In genomic region chr19:39544920-39545319, GRCh38 we compare ENCODE assay signal across 25 cellular contexts. TPM values are rescaled to one million over a fixed set of nuclear protein-coding genes. Genes with fewer than 3 reads are reported as not detected.
DNase-seq lines count a peak whose midpoint lies in the region; ATAC-seq lines count a peak whose summit lies in the region.
"Had no signal": no experiment of that assay in that cellular context is flagged by ENCODE, and none has a peak within 500 bp of the region (broad histone marks: within the 10 kb centered on the region; RNA-seq: fewer than 3 reads in every experiment).

No MANE protein-coding gene starts in this region.

- no peak overlapping the region for H3K4me3 ChIP-seq in CD4-positive, CD25-positive, alpha-beta regulatory T cell (ENCODE audit: low read depth, low read length)
- H3K4me3 ChIP-seq in Jurkat, Clone E6-1 (ENCODE audit: low read length): no peak overlapping the region
- H3K4me3 ChIP-seq: coronary artery, K562, SJCRH30, stomach, tibial nerve had no signal

- H3K4me1 Mint-ChIP-seq in CD4-positive, CD25-positive, alpha-beta regulatory T cell: peaks cover 16 to 51% (median 34%) of the 10 kb centered on the region in 4 donors
- peaks cover 35% of the 10 kb centered on the region for H3K4me1 Mint-ChIP-seq in activated T-helper 17 cell treated with anti-CD3 and anti-CD28 coated beads, Interleukin-2, amount 50 U/mL, for 72 hours

- no peak overlapping the region for H3K27ac ChIP-seq in CD4-positive, CD25-positive, alpha-beta regulatory T cell (ENCODE audit: insufficient read depth, low read length, poor library complexity, severe bottlenecking)
- H3K27ac ChIP-seq: coronary artery, parathyroid adenoma, SJCRH30, stomach, tibial nerve, WERI-Rb-1 had no signal

- no peaks in the 10 kb centered on the region for H3K36me3 ChIP-seq in CD4-positive, CD25-positive, alpha-beta regulatory T cell (ENCODE audit: control insufficient read depth, insufficient read depth, low read length)
- H3K36me3 ChIP-seq: SJCRH30, stomach, tibial nerve, WERI-Rb-1 had no signal

- H3K9me3 ChIP-seq in CD4-positive, CD25-positive, alpha-beta regulatory T cell (ENCODE audit: control insufficient read depth in 2 of 2, low read length in 2 of 2): no peaks in the 10 kb centered on the region
- H3K9me3 ChIP-seq: SJCRH30, stomach, tibial nerve had no signal

- H3K36me3 Mint-ChIP-seq in CD4-positive, CD25-positive, alpha-beta regulatory T cell: no peaks in the 10 kb centered on the region
- peaks cover 6% of the 10 kb centered on the region for H3K36me3 Mint-ChIP-seq in activated T-helper 17 cell treated with anti-CD3 and anti-CD28 coated beads, Interleukin-2, amount 50 U/mL, for 72 hours (ENCODE audit: low read depth)

- no peaks in the 10 kb centered on the region for H3K9me3 Mint-ChIP-seq in CD4-positive, CD25-positive, alpha-beta regulatory T cell
- no peaks in the 10 kb centered on the region for H3K9me3 Mint-ChIP-seq in activated T-helper 17 cell treated with anti-CD3 and anti-CD28 coated beads, Interleukin-2, amount 50 U/mL, for 72 hours
- H3K9me3 Mint-ChIP-seq: CD8-positive, alpha-beta memory T cell; nephron progenitor cell had no signal

- H3K27me3 Mint-ChIP-seq in CD4-positive, CD25-positive, alpha-beta regulatory T cell: peaks cover 20% of the 10 kb centered on the region
- no peaks in the 10 kb centered on the region for H3K27me3 Mint-ChIP-seq in activated T-helper 17 cell treated with anti-CD3 and anti-CD28 coated beads, Interleukin-2, amount 50 U/mL, for 72 hours

- ATAC-seq in CD4-positive, CD25-positive, alpha-beta regulatory T cell (ENCODE audit: low read depth in 2 of 2): no peak
- ATAC-seq in activated T-helper 17 cell treated with anti-CD3 and anti-CD28 coated beads, Interleukin-2, amount 50 U/mL, for 72 hours (replicated peaks): no peak
- ATAC-seq in GM18870 (IDR thresholded peaks at IDR 0.05; ENCODE audit: unreplicated experiment): no peak
- ATAC-seq: HCT116, K562, Panc1, right cardiac atrium had no signal

- peak overlapping the region in 3 of 4 donors; percentile 38 to 80 (median 55) for H3K4me3 Mint-ChIP-seq in CD4-positive, CD25-positive, alpha-beta regulatory T cell
- peak overlapping the region; percentile 58 for H3K4me3 Mint-ChIP-seq in activated T-helper 17 cell treated with anti-CD3 and anti-CD28 coated beads, Interleukin-2, amount 50 U/mL, for 72 hours
- H3K4me3 Mint-ChIP-seq: nephron progenitor cell had no signal

- peaks cover 16% of the 10 kb centered on the region for H3K4me1 ChIP-seq in CD4-positive, CD25-positive, alpha-beta regulatory T cell (ENCODE audit: control insufficient read depth, insufficient read depth, low read length, poor library complexity, severe bottlenecking)
- H3K4me1 ChIP-seq: parathyroid adenoma, SJCRH30 had no signal

- DNase-seq in CD4-positive, CD25-positive, alpha-beta regulatory T cell: peak in 1 of 3 donors; percentile 68
- DNase-seq in Jurkat, Clone E6-1 (ENCODE audit: low read depth, low spot score): peak; percentile 60
- no peak for DNase-seq in GM19240 (ENCODE audit: insufficient read length, low spot score)
- no peak for DNase-seq in NCI-H146 (lab: John Stamatoyannopoulos, UW)
- DNase-seq: GF-D8; NCI-H524; nephron progenitor cell; right cardiac atrium; SJCRH30; stimulated activated CD4-positive, alpha-beta T cell treated with anti-CD3 and anti-CD28 coated beads, Interleukin-12 subunit alpha, Interleukin-12 subunit beta, amount 100 ng/mL, for 4 hours; stomach; WERI-Rb-1 had no signal

- H3K27me3 ChIP-seq in CD4-positive, CD25-positive, alpha-beta regulatory T cell (ENCODE audit: control insufficient read depth, insufficient read depth, low read length): no peaks in the 10 kb centered on the region

- peak overlapping the region; percentile 1 to 73 (median 73) for H3K27ac Mint-ChIP-seq in CD4-positive, CD25-positive, alpha-beta regulatory T cell
- peak overlapping the region; percentile 75 for H3K27ac Mint-ChIP-seq in activated T-helper 17 cell treated with anti-CD3 and anti-CD28 coated beads, Interleukin-2, amount 50 U/mL, for 72 hours
- H3K27ac Mint-ChIP-seq: nephron progenitor cell had no signal

RNA-seq across cellular contexts. Expression of gene EID2, which starts 5.0 kb away (rescaled TPM):
- total RNA-seq in CD4-positive, CD25-positive, alpha-beta regulatory T cell: 13.1 TPM
- 10 to 100 TPM; 20.2 to 32.7 (median 23.8) TPM for polyA plus RNA-seq in CD4-positive, CD25-positive, alpha-beta regulatory T cell
- 19.3 TPM for polyA plus RNA-seq in Jurkat, Clone E6-1 (2012; ENCODE audit: insufficient read depth, insufficient read length)
- 10 to 100 TPM in 1 of 2 donors, 1 to 10 TPM in 1; 9.4 to 13.4 TPM for total RNA-seq in activated T-helper 17 cell treated with anti-CD3 and anti-CD28 coated beads, Interleukin-2, amount 50 U/mL, for 72 hours

RNA-seq across cellular contexts. Expression of gene EID2B, which starts 12.3 kb away (rescaled TPM):
- 4.8 TPM for total RNA-seq in CD4-positive, CD25-positive, alpha-beta regulatory T cell
- polyA plus RNA-seq in CD4-positive, CD25-positive, alpha-beta regulatory T cell: 10 to 100 TPM in 3 of 4 donors, 1 to 10 TPM in 1; 7.3 to 11.3 (median 10.3) TPM
- 2.8 TPM for polyA plus RNA-seq in Jurkat, Clone E6-1 (2012; ENCODE audit: insufficient read depth, insufficient read length)
- 1 to 10 TPM; 2.8 to 3.2 TPM for total RNA-seq in activated T-helper 17 cell treated with anti-CD3 and anti-CD28 coated beads, Interleukin-2, amount 50 U/mL, for 72 hours

RNA-seq across cellular contexts. Expression of gene SELENOV, which starts 30.0 kb away (rescaled TPM):
- not detected for total RNA-seq in CD4-positive, CD25-positive, alpha-beta regulatory T cell
- polyA plus RNA-seq in CD4-positive, CD25-positive, alpha-beta regulatory T cell: not detected
- not detected for polyA plus RNA-seq in Jurkat, Clone E6-1 (2012; ENCODE audit: insufficient read depth, insufficient read length)
- not detected for total RNA-seq in activated T-helper 17 cell treated with anti-CD3 and anti-CD28 coated beads, Interleukin-2, amount 50 U/mL, for 72 hours
- total RNA-seq: activated CD8-positive, alpha-beta memory T cell treated with anti-CD3 and anti-CD28 coated beads for 36 hours; CD8-positive, alpha-beta memory T cell; fibroblast of lung; lower leg skin; right cardiac atrium; stomach; tibial nerve had no signal
- polyA plus RNA-seq: CD8-positive, alpha-beta memory T cell; fibroblast of lung; keratinocyte; right cardiac atrium; stomach had no signal

RNA-seq across cellular contexts. Expression of gene DLL3, which starts 46.2 kb away (rescaled TPM):
- total RNA-seq in CD4-positive, CD25-positive, alpha-beta regulatory T cell: 0.17 TPM
- under 1 TPM in 1 of 4 donors, not detected in 3; 0.13 TPM for polyA plus RNA-seq in CD4-positive, CD25-positive, alpha-beta regulatory T cell
- polyA plus RNA-seq in Jurkat, Clone E6-1 (2012; ENCODE audit: insufficient read depth, insufficient read length): 6.9 TPM
- 1 to 10 TPM in 1 of 2 donors, under 1 TPM in 1; 0.16 to 1.2 TPM for total RNA-seq in activated T-helper 17 cell treated with anti-CD3 and anti-CD28 coated beads, Interleukin-2, amount 50 U/mL, for 72 hours
- total RNA-seq: right cardiac atrium, stomach, tibial nerve had no signal

RNA-seq across cellular contexts. Expression of gene LGALS13, which starts 57.4 kb away (rescaled TPM):
- not detected for total RNA-seq in CD4-positive, CD25-positive, alpha-beta regulatory T cell
- polyA plus RNA-seq in CD4-positive, CD25-positive, alpha-beta regulatory T cell: not detected
- not detected for polyA plus RNA-seq in Jurkat, Clone E6-1 (2012; ENCODE audit: insufficient read depth, insufficient read length)
- not detected for total RNA-seq in activated T-helper 17 cell treated with anti-CD3 and anti-CD28 coated beads, Interleukin-2, amount 50 U/mL, for 72 hours
- total RNA-seq: activated CD8-positive, alpha-beta memory T cell treated with anti-CD3 and anti-CD28 coated beads for 36 hours; CD8-positive, alpha-beta memory T cell; fibroblast of lung; lower leg skin; right cardiac atrium; SJCRH30; stomach; tibial nerve had no signal
- polyA plus RNA-seq: CD8-positive, alpha-beta memory T cell; fibroblast of lung; keratinocyte; right cardiac atrium; stomach had no signal
